17 cellular contexts compared by ENCODE assay signal in the genomic region with DNA sequence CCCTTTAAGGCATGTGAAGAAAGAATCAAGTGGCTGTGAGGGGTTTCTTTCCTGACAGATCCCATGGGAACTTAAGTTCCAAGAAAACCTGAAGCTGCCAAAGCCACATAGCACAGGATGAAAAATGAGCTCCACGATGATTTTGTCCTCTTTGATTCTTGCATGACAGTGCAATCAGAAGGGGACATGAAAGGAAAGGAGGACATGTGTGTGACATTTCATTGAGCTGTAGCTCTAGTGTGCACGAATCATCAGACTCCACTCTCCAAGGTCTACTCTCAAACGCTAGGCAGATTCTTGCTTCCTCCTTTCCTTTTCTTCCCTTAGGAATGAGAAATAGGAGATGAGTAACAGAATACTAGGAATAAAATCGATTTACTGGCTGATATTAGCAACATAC.
"Had no signal": no experiment of that assay in that cellular context is flagged by ENCODE, and none has a peak within 500 bp of the region (broad histone marks: within the 10 kb centered on the region; RNA-seq: fewer than 3 reads in every experiment).

No MANE protein-coding gene starts in this region.

- DNase-seq: activated CD4-positive, alpha-beta T cell treated with anti-CD3 and anti-CD28 coated beads, Interleukin-2, amount 50 U/mL, for 48 hours; activated gamma-delta T cell treated with Interleukin-2 at 50 U/mL for 16 hours; activated naive CD8-positive, alpha-beta T cell treated with anti-CD3 and anti-CD28 coated beads, Interleukin-2, amount 10 ng/mL, durations not matched to agents 7 days and 5 days; activated T-cell treated with anti-CD3 and anti-CD28 coated beads, Interleukin-2, amount 50 U/mL, for 48 hours; aorta; effector CD8-positive, alpha-beta T cell; kidney; naive thymus-derived CD8-positive, alpha-beta T cell; occipital lobe; stimulated activated CD4-positive, alpha-beta T cell treated with anti-CD3 and anti-CD28 coated beads, Interleukin-4, amount 100 ng/mL, for 24 hours; SW 1271 had no signal

- FAIRE-seq: colon, urothelium cell line had no signal

- H3K36me3 ChIP-seq: breast epithelium, gastroesophageal sphincter had no signal

- H3K36me3 Mint-ChIP-seq: activated naive CD8-positive, alpha-beta T cell treated with anti-CD3 and anti-CD28 coated beads, Interleukin-2, amount 10 ng/mL, durations not matched to agents 7 days and 5 days had no signal

- H3K27ac ChIP-seq: breast epithelium had no signal

- H3K9me3 ChIP-seq: breast epithelium, gastroesophageal sphincter had no signal

- H3K27me3 ChIP-seq: breast epithelium, gastroesophageal sphincter had no signal

- ATAC-seq: activated CD4-positive, CD25-positive, alpha-beta regulatory T cell treated with anti-CD3 and anti-CD28 coated beads, Interleukin-2, amount 50 U/mL, for 24 hours; gastroesophageal sphincter; naive thymus-derived CD8-positive, alpha-beta T cell had no signal

- H3K4me1 Mint-ChIP-seq: activated naive CD8-positive, alpha-beta T cell treated with anti-CD3 and anti-CD28 coated beads, Interleukin-2, amount 10 ng/mL, durations not matched to agents 7 days and 5 days had no signal

- H3K27ac Mint-ChIP-seq: activated naive CD8-positive, alpha-beta T cell treated with anti-CD3 and anti-CD28 coated beads, Interleukin-2, amount 10 ng/mL, durations not matched to agents 7 days and 5 days; naive thymus-derived CD8-positive, alpha-beta T cell; stimulated activated naive CD8-positive, alpha-beta T cell treated with anti-CD3 and anti-CD28 coated beads, Interleukin-15, Interleukin-2, amounts not matched to agents 100 ng/mL and 50 ng/mL, for 24 hours had no signal

- H3K9me3 Mint-ChIP-seq: stimulated activated naive CD8-positive, alpha-beta T cell treated with anti-CD3 and anti-CD28 coated beads, Interleukin-15, Interleukin-2, amounts not matched to agents 100 ng/mL and 50 ng/mL, for 24 hours had no signal

- H3K4me3 Mint-ChIP-seq: activated naive CD8-positive, alpha-beta T cell treated with anti-CD3 and anti-CD28 coated beads, Interleukin-2, amount 10 ng/mL, durations not matched to agents 7 days and 5 days; naive thymus-derived CD8-positive, alpha-beta T cell; stimulated activated naive CD8-positive, alpha-beta T cell treated with anti-CD3 and anti-CD28 coated beads, Interleukin-15, Interleukin-2, amounts not matched to agents 100 ng/mL and 50 ng/mL, for 24 hours had no signal

- H3K4me3 ChIP-seq: breast epithelium, gastroesophageal sphincter had no signal

- H3K4me1 ChIP-seq: breast epithelium had no signal
